1 cellular context compared by ENCODE assay signal in the genomic region with DNA sequence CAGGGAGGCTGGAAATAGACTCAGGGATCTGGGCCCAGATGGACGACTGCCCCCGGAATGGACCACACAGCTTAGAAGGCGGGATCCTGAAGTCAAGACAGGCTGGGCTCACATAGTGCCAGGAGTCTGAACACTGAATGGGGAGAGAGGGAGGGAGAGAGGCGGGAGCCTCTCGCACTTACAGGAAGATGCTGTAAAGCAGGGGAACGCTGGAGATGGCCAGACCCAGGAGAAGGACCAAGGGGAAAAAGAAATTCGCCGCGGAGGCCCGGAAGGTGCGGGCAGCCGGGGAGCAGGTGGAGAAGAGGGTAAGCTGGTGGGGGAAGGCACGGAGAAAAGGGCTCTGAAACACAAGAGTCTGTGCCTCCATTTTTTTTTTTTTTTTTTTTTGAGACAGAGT.
TF ChIP-seq lines count a peak whose summit lies in the region.

No MANE protein-coding gene starts in this region.

TF ChIP-seq in HepG2, 621 proteins besides CTCF, POLR2A, EP300 and RAD21:
- TF ChIP-seq MIXL1 (CRISPR knock-in tag; IDR thresholded peaks at IDR 0.05) (no peak), SYNCRIP (IDR thresholded peaks at IDR 0.05; ENCODE audit: insufficient read depth, low read depth, low read length) (no peak), ZNF577 (CRISPR knock-in tag; IDR thresholded peaks at IDR 0.05; ENCODE audit: borderline replicate concordance, low read depth) (no peak), HMG20B (CRISPR knock-in tag; conservative IDR thresholded peaks at IDR 0.05) (no peak), HDAC6 (IDR thresholded peaks at IDR 0.05; ENCODE audit: low read depth, low read length) (no peak), SNAPC4 (CRISPR knock-in tag; IDR thresholded peaks at IDR 0.05) (no peak), ZNF619 (CRISPR knock-in tag; IDR thresholded peaks at IDR 0.05) (no peak), ZNF687 (CRISPR knock-in tag; IDR thresholded peaks at IDR 0.05) (no peak), ZNF703 (CRISPR knock-in tag; IDR thresholded peaks at IDR 0.05; ENCODE audit: borderline replicate concordance) (no peak), CBX1 (IDR thresholded peaks at IDR 0.05; ENCODE audit: low read depth) (no peak), GLMP (CRISPR knock-in tag; IDR thresholded peaks at IDR 0.05; ENCODE audit: borderline replicate concordance) (no peak), GABPA (IDR thresholded peaks at IDR 0.05; ENCODE audit: low read depth, low read length) (no peak), GABPA (CRISPR knock-in tag; IDR thresholded peaks at IDR 0.05; ENCODE audit: low read depth) (no peak), SRF (IDR thresholded peaks at IDR 0.05; ENCODE audit: low read depth, low read length) (no peak), CHD4 (IDR thresholded peaks at IDR 0.05; ENCODE audit: borderline replicate concordance, low read length) (no peak), ZNF337 (CRISPR knock-in tag; IDR thresholded peaks at IDR 0.05; ENCODE audit: borderline replicate concordance, low read depth) (no peak), DNMT1 (CRISPR knock-in tag; IDR thresholded peaks at IDR 0.05) (no peak)
TF ChIP-seq in HepG2: peak in this region for 0.
